ENCODE assay signal across 1 cellular context in the genomic region with DNA sequence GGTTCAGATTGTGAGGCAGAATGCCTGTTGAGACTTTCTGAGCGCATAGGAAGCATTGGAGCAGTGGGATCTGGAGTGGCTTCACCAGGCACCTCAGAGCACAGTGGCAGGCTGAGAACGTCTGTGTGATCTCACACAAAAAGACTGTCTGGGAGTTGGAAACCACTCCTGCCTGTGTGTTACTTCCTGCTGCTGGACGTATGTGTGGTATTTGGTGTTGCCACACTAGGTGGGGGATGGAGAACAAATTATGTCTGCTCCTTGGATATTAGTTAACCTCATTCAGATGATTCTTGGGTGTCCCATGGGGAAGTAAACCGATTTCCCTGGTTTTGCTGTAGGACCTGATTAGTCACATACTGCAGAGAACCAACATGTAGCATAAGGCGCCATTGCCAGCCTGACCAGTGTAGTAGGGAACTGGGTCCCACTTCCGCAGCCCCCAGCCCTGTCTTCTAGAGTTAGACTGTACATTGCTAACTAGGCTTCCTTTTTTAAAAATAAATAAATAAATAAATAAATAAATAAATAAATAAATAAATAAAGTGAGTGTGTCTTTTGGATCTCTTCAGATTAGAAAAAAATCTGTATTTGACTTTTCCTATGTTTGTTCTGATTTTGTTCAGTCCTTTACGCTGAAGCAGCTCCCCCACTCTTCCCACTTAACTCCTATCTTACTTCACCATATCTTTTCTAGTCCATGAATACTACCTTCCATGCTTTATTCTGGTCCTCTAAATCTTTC.
TF ChIP-seq lines count a peak whose summit lies in the region.

No MANE protein-coding gene starts in this region.

TF ChIP-seq in HEK293, 187 proteins besides CTCF, POLR2A, EP300 and RAD21 (continued from another document and continues in another):
- TF ChIP-seq ZNF280D (tag by site-specific recombination; IDR thresholded peaks at IDR 0.05): no peak
- TF ChIP-seq ZNF223 (tag by site-specific recombination; IDR thresholded peaks at IDR 0.05): peak; percentile 80
- TF ChIP-seq PATZ1 (tag by site-specific recombination; IDR thresholded peaks at IDR 0.05): no peak
- TF ChIP-seq ZNF426 (tag by site-specific recombination; IDR thresholded peaks at IDR 0.05): peak; percentile 99
- TF ChIP-seq ZNF398 (tag by site-specific recombination; IDR thresholded peaks at IDR 0.05): no peak
- TF ChIP-seq ZNF404 (tag by site-specific recombination; IDR thresholded peaks at IDR 0.05): peak; percentile 63; the same call in 1 of the 2 replicates
- no peak for TF ChIP-seq ZNF350 (tag by site-specific recombination; IDR thresholded peaks at IDR 0.05)
- TF ChIP-seq ZSCAN18 (tag by site-specific recombination; IDR thresholded peaks at IDR 0.05): no peak
- no peak for TF ChIP-seq ZNF548 (tag by site-specific recombination; IDR thresholded peaks at IDR 0.05)
- TF ChIP-seq ZNF837 (tag by site-specific recombination; IDR thresholded peaks at IDR 0.05): no peak
- TF ChIP-seq ZNF558 (tag by site-specific recombination; IDR thresholded peaks at IDR 0.05): peak; percentile 91
- no peak for TF ChIP-seq ZBTB20 (tag by site-specific recombination; IDR thresholded peaks at IDR 0.05)
- no peak for TF ChIP-seq ZNF701 (tag by site-specific recombination; IDR thresholded peaks at IDR 0.05)
- TF ChIP-seq ZNF140 (tag by site-specific recombination; IDR thresholded peaks at IDR 0.05): peak; percentile 94
- TF ChIP-seq BCL11A (tag by site-specific recombination; IDR thresholded peaks at IDR 0.05; ENCODE audit: low read depth): no peak
- TF ChIP-seq ZNF394 (tag by site-specific recombination; IDR thresholded peaks at IDR 0.05; ENCODE audit: borderline replicate concordance): peak; percentile 99
- no peak for TF ChIP-seq KLF1 (tag by site-specific recombination; IDR thresholded peaks at IDR 0.05)
- TF ChIP-seq EGR2 (tag by site-specific recombination; IDR thresholded peaks at IDR 0.05; ENCODE audit: low read depth): no peak
- TF ChIP-seq GFI1B (tag by site-specific recombination; IDR thresholded peaks at IDR 0.05): peak; percentile 73; the same call in 1 of the 2 replicates
- TF ChIP-seq ZNF704 (tag by site-specific recombination; IDR thresholded peaks at IDR 0.05): no peak
- TF ChIP-seq ZNF623 (tag by site-specific recombination; IDR thresholded peaks at IDR 0.05): peak; percentile 88
- TF ChIP-seq WT1 (tag by site-specific recombination; IDR thresholded peaks at IDR 0.05): no peak
- TF ChIP-seq ZFP3 (tag by site-specific recombination; IDR thresholded peaks at IDR 0.05; ENCODE audit: low read depth): 0 out of 2 replicates have a peak, but pooled peaks have one; percentile 8
- TF ChIP-seq ZNF155 (tag by site-specific recombination; IDR thresholded peaks at IDR 0.05): no peak
- TF ChIP-seq KLF7 (tag by site-specific recombination; IDR thresholded peaks at IDR 0.05; ENCODE audit: borderline replicate concordance): peak; percentile 51; the same call in 1 of the 2 replicates
- no peak for TF ChIP-seq KLF16 (tag by site-specific recombination; IDR thresholded peaks at IDR 0.05)
- TF ChIP-seq ZSCAN30 (tag by site-specific recombination; IDR thresholded peaks at IDR 0.05): no peak
- no peak for TF ChIP-seq IKZF3 (tag by site-specific recombination; IDR thresholded peaks at IDR 0.05)
- TF ChIP-seq SCRT1 (tag by site-specific recombination; IDR thresholded peaks at IDR 0.05; ENCODE audit: borderline replicate concordance): no peak
- no peak for TF ChIP-seq PBX3 (CRISPR knock-in tag; IDR thresholded peaks at IDR 0.05)
- no peak for TF ChIP-seq ZNF747 (tag by site-specific recombination; IDR thresholded peaks at IDR 0.05)
- TF ChIP-seq ZNF211 (tag by site-specific recombination; IDR thresholded peaks at IDR 0.05; ENCODE audit: low read depth): no peak
- TF ChIP-seq ZNF544 (tag by site-specific recombination; IDR thresholded peaks at IDR 0.05): no peak
- 0 out of 2 replicates have a peak, but pooled peaks have one; percentile 45 for TF ChIP-seq ZNF610 (tag by site-specific recombination; IDR thresholded peaks at IDR 0.05; ENCODE audit: borderline replicate concordance)
- TF ChIP-seq ZNF10 (tag by site-specific recombination; IDR thresholded peaks at IDR 0.05): no peak
- peak; percentile 82 for TF ChIP-seq ZXDB (tag by site-specific recombination; IDR thresholded peaks at IDR 0.05)
- peak; percentile 76; the same call in 1 of the 2 replicates for TF ChIP-seq ZNF664 (tag by site-specific recombination; IDR thresholded peaks at IDR 0.05)
- TF ChIP-seq ZNF510 (tag by site-specific recombination; IDR thresholded peaks at IDR 0.05; ENCODE audit: insufficient replicate concordance): peak; percentile 94
- TF ChIP-seq ZSCAN4 (tag by site-specific recombination; IDR thresholded peaks at IDR 0.05): no peak
- no peak for TF ChIP-seq REPIN1 (tag by site-specific recombination; IDR thresholded peaks at IDR 0.05; ENCODE audit: low read depth)
- 0 out of 2 replicates have a peak, but pooled peaks have one; percentile 44 for TF ChIP-seq ZSCAN23 (tag by site-specific recombination; IDR thresholded peaks at IDR 0.05)
- no peak for TF ChIP-seq ZNF571 (tag by site-specific recombination; IDR thresholded peaks at IDR 0.05)
- TF ChIP-seq, protein P1, sequence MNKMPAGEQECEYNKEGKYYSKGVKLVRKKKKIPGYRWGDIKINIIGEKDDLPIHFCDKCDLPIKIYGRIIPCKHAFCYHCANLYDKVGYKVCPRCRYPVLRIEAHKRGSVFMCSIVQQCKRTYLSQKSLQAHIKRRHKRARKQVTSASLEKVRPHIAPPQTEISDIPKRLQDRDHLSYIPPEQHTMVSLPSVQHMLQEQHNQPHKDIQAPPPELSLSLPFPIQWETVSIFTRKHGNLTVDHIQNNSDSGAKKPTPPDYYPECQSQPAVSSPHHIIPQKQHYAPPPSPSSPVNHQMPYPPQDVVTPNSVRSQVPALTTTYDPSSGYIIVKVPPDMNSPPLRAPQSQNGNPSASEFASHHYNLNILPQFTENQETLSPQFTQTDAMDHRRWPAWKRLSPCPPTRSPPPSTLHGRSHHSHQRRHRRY (tag by site-specific recombination; IDR thresholded peaks at IDR 0.05): no peak
- no peak for TF ChIP-seq ZSCAN16 (tag by site-specific recombination; IDR thresholded peaks at IDR 0.05)
- no peak for TF ChIP-seq ZNF521 (tag by site-specific recombination; IDR thresholded peaks at IDR 0.05)
- TF ChIP-seq ZNF585B (tag by site-specific recombination; IDR thresholded peaks at IDR 0.05): no peak
- no peak for TF ChIP-seq FEZF1 (tag by site-specific recombination; IDR thresholded peaks at IDR 0.05)
- TF ChIP-seq HOXA7 (CRISPR knock-in tag; IDR thresholded peaks at IDR 0.05; ENCODE audit: borderline replicate concordance): no peak
- no peak for TF ChIP-seq SETDB1 (IDR thresholded peaks at IDR 0.05; ENCODE audit: insufficient read length, low read length)
- TF ChIP-seq SCRT2 (tag by site-specific recombination; IDR thresholded peaks at IDR 0.05): no peak
- 0 out of 2 replicates have a peak, but pooled peaks have one; percentile 73 for TF ChIP-seq ZNF514 (tag by site-specific recombination; IDR thresholded peaks at IDR 0.05)
- no peak for TF ChIP-seq ZNF274 (IDR thresholded peaks at IDR 0.05; ENCODE audit: low read length)
- no peak for TF ChIP-seq ZNF274 (tag by site-specific recombination; IDR thresholded peaks at IDR 0.05; ENCODE audit: borderline replicate concordance)
- no peak for TF ChIP-seq KLF10 (tag by site-specific recombination; IDR thresholded peaks at IDR 0.05)
